In the genomic region with DNA sequence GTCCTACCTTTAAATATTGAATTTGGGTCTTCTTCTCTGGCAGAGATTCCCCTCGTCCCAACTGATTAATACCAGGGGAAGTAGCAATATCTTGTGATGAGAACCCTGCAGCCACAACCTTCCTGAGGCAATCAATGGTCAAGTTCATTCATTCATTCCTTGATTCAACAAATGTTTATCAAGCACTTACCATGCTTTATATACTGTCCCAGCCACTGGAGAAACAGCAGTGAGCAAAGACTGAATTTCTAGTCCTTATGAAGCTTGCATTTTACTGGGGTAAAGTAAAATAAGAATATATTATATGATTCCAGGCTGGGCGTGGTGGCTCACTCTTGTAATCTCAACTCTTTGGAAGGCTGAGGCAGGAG, we compare ENCODE assay signal across 8 cellular contexts. TPM values are rescaled to one million over a fixed set of nuclear protein-coding genes. Genes with fewer than 3 reads are reported as not detected.
A peak's percentile ranks its signal among the peaks of the same experiment; 100 is the strongest.
DNase-seq lines count a peak whose midpoint lies in the region; ATAC-seq and TF ChIP-seq lines count a peak whose summit lies in the region.

No MANE protein-coding gene starts in this region.

- H2AFZ ChIP-seq in neural cell (ENCODE audit: low read depth, low read length), result peak overlapping the region; percentile 100

- peak overlapping the region; percentile 90 for H3K27ac Mint-ChIP-seq in effector memory CD8-positive, alpha-beta T cell

- H3K9me3 Mint-ChIP-seq in effector memory CD8-positive, alpha-beta T cell, result no peaks in the 10 kb centered on the region

- no peaks in the 10 kb centered on the region for H3K27me3 Mint-ChIP-seq in effector memory CD8-positive, alpha-beta T cell

- H3K4me2 ChIP-seq in BLaER1 treated with 17β-estradiol and CSF1 and Interleukin-3, amounts not matched to agents 10 nM and 100 nM, result peak overlapping the region; percentile 72 to 98 (median 92)
- H3K4me2 ChIP-seq in neural cell (ENCODE audit: low read length), result peak overlapping the region; percentile 91

- H3K79me2 ChIP-seq in neural cell (replicated peaks; ENCODE audit: insufficient read depth, low read length), result peaks cover 38% of the 10 kb centered on the region

- no peaks in the 10 kb centered on the region for H3F3A ChIP-seq in neural cell (ENCODE audit: insufficient read depth, low read length, poor library complexity, severe bottlenecking)

- H3K27ac ChIP-seq in BLaER1 treated with 17β-estradiol and CSF1 and Interleukin-3, amounts not matched to agents 10 nM and 100 nM, result peak overlapping the region; percentile 92 to 99 (median 97); a peak in 21 of 22 replicates
- peak overlapping the region; percentile 71 for H3K27ac ChIP-seq in neural cell (ENCODE audit: low read length)

- no peak for TF ChIP-seq RAD21 in neural cell (conservative IDR thresholded peaks at IDR 0.05)

- peaks cover 11 to 22% (median 17%) of the 10 kb centered on the region in 11 experiments; a peak in 21 of 22 replicates for H3K36me3 ChIP-seq in BLaER1 treated with 17β-estradiol and CSF1 and Interleukin-3, amounts not matched to agents 10 nM and 100 nM
- H3K36me3 ChIP-seq in NT2/D1 (ENCODE audit: insufficient read depth, insufficient read length, low read length) (peaks cover 4% of the 10 kb centered on the region), neural cell (ENCODE audit: insufficient read depth, low read length) (no peaks in the 10 kb centered on the region)

- peaks cover 14 to 52% (median 35%) of the 10 kb centered on the region in 11 experiments; a peak in 17 of 22 replicates for H4K20me1 ChIP-seq in BLaER1 treated with 17β-estradiol and CSF1 and Interleukin-3, amounts not matched to agents 10 nM and 100 nM
- no peaks in the 10 kb centered on the region for H4K20me1 ChIP-seq in neural cell (ENCODE audit: insufficient read depth)

- H3K9me2 ChIP-seq in neural cell (ENCODE audit: insufficient read depth, low read length), result no peaks in the 10 kb centered on the region

- peaks cover 0 to 33% (median 22%) of the 10 kb centered on the region in 11 experiments; a peak in 18 of 22 replicates for H3K27me3 ChIP-seq in BLaER1 treated with 17β-estradiol and CSF1 and Interleukin-3, amounts not matched to agents 10 nM and 100 nM
- H3K27me3 ChIP-seq in NT2/D1 (ENCODE audit: insufficient read depth, insufficient read length) (peaks cover 20% of the 10 kb centered on the region), neural cell (ENCODE audit: insufficient read depth, low read depth, low read length) (no peaks in the 10 kb centered on the region)

- DNase-seq in NT2/D1 (ENCODE audit: low read depth, low spot score), result no peak
- DNase-seq in effector memory CD8-positive, alpha-beta T cell, result no peak
- DNase-seq in globus pallidus (ENCODE audit: low spot score), result no peak
- DNase-seq in cerebellar nuclear complex (lab: John Stamatoyannopoulos, UW), result no peak

- no peak for TF ChIP-seq EP300 in neural cell (conservative IDR thresholded peaks at IDR 0.05; ENCODE audit: poor library complexity, severe bottlenecking)

- peaks cover 37 to 48% of the 10 kb centered on the region in 2 donors for H3K4me1 Mint-ChIP-seq in effector memory CD8-positive, alpha-beta T cell (ENCODE audit: low read depth in 2 of 2)

- H3K9me3 ChIP-seq in BLaER1 treated with 17β-estradiol and CSF1 and Interleukin-3, amounts not matched to agents 10 nM and 100 nM (replicated peaks in 1 of 11), result no peaks in the 10 kb centered on the region
- H3K9me3 ChIP-seq in NT2/D1 (ENCODE audit: insufficient read depth, low read length) (no peaks in the 10 kb centered on the region), neural cell (ENCODE audit: low read length) (no peaks in the 10 kb centered on the region)

- peak overlapping the region; percentile 92 to 98 (median 97) for H3K9ac ChIP-seq in BLaER1 treated with 17β-estradiol and CSF1 and Interleukin-3, amounts not matched to agents 10 nM and 100 nM
- H3K9ac ChIP-seq in NT2/D1 (ENCODE audit: insufficient read length, low read depth) (peak overlapping the region; percentile 91), neural cell (ENCODE audit: low read length) (peak overlapping the region; percentile 91)

- H3K36me3 Mint-ChIP-seq in effector memory CD8-positive, alpha-beta T cell (ENCODE audit: insufficient read depth), result peaks cover 29% of the 10 kb centered on the region

- H3K4me3 ChIP-seq in BLaER1 treated with 17β-estradiol and CSF1 and Interleukin-3, amounts not matched to agents 10 nM and 100 nM, result peak overlapping the region; percentile 85 to 100 (median 94)
- H3K4me3 ChIP-seq in NT2/D1 (ENCODE audit: insufficient read length, low read depth) (peak overlapping the region; percentile 86), neural cell (ENCODE audit: low read length) (peak overlapping the region; percentile 99)

- peak; percentile 2 for TF ChIP-seq CTCF in neural cell (IDR thresholded peaks at IDR 0.05; ENCODE audit: poor library complexity, severe bottlenecking)

- no peak for ATAC-seq in effector memory CD8-positive, alpha-beta T cell (replicated peaks)
- ATAC-seq in GM18909 (IDR thresholded peaks at IDR 0.05; ENCODE audit: poor library complexity, unreplicated experiment), result no peak
- no peak for ATAC-seq in GM19455 (IDR thresholded peaks at IDR 0.05; ENCODE audit: unreplicated experiment)

- peaks cover 50 to 65% (median 59%) of the 10 kb centered on the region in 10 experiments for H3K4me1 ChIP-seq in BLaER1 treated with 17β-estradiol and CSF1 and Interleukin-3, amounts not matched to agents 10 nM and 100 nM
- no peaks in the 10 kb centered on the region for H3K4me1 ChIP-seq in NT2/D1 (ENCODE audit: insufficient read depth, insufficient read length)

- peak overlapping the region; percentile 83 to 95 for H3K4me3 Mint-ChIP-seq in effector memory CD8-positive, alpha-beta T cell

TF ChIP-seq in neural cell, 6 proteins besides CTCF, POLR2A, EP300 and RAD21:
- TF ChIP-seq POLR2AphosphoS5 (IDR thresholded peaks at IDR 0.05) (no peak), MXI1 (conservative IDR thresholded peaks at IDR 0.05; ENCODE audit: poor library complexity, severe bottlenecking) (peak; percentile 37)

RNA-seq across cellular contexts. Expression of gene GIT2, which starts 0.3 kb away (rescaled TPM):
- 14.2 and 21.1 TPM in 2 replicates for polyA plus RNA-seq in neural cell
- 47.0 and 66.0 TPM in 2 replicates for polyA minus RNA-seq in neural cell

RNA-seq across cellular contexts. Expression of gene ANKRD13A, which starts 2.8 kb away (rescaled TPM):
- 89.2 and 117 TPM in 2 replicates for polyA plus RNA-seq in neural cell
- polyA minus RNA-seq in neural cell, result 78.6 and 90.3 TPM in 2 replicates

RNA-seq across cellular contexts. Expression of gene C12orf76, which starts 51.9 kb away (rescaled TPM):
- 202 and 227 TPM in 2 replicates for polyA plus RNA-seq in neural cell
- polyA minus RNA-seq in neural cell, result 84.9 and 99.1 TPM in 2 replicates
